17 cellular contexts compared by ENCODE assay signal in the genomic region with DNA sequence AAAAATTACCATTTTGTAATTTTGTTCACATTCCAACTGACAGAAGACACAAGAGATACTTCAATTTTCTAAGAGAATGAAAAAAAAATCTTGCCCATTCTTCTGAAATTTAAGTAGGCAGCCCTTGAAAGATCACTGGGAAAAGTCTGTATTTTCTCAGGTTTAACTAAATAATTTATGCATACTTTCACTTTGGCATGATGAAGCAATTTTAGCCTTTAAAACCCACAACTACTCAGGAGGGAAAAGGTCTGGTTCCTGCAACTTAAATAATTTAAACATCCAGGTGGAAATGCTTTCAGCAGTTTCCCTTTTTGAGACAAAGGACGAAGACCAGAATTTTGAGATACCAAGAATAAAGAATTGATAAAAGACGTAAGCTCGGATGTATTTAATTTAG.
DNase-seq lines count a peak whose midpoint lies in the region; TF ChIP-seq lines count a peak whose summit lies in the region.
"Had no signal": no experiment of that assay in that cellular context is flagged by ENCODE, and none has a peak within 500 bp of the region (broad histone marks: within the 10 kb centered on the region; RNA-seq: fewer than 3 reads in every experiment).

No MANE protein-coding gene starts in this region.

- no peak overlapping the region for H3K27ac ChIP-seq in BLaER1
- H3K27ac ChIP-seq in dorsolateral prefrontal cortex: peak overlapping the region; percentile 69 to 99 (median 97)
- peak overlapping the region; percentile 69 for H3K27ac ChIP-seq in neutrophil
- no peak overlapping the region for H3K27ac ChIP-seq in thyroid gland

- H3K4me1 ChIP-seq in BLaER1: peaks cover 97% of the 10 kb centered on the region
- peaks cover 54 to 65% of the 10 kb centered on the region in 2 experiments for H3K4me1 ChIP-seq in neutrophil (ENCODE audit: control insufficient read depth in 1 of 2, insufficient read depth in 1 of 2, low read depth in 1 of 2, low read length in 1 of 2)
- H3K4me1 ChIP-seq in thyroid gland: no peaks in the 10 kb centered on the region

- H3K4me2 ChIP-seq in BLaER1: peak overlapping the region; percentile 25; the same call in 1 of the 2 replicates

- H3K27me3 ChIP-seq in BLaER1 (no peaks in the 10 kb centered on the region), dorsolateral prefrontal cortex (no peaks in the 10 kb centered on the region), neutrophil (no peaks in the 10 kb centered on the region), thyroid gland (no peaks in the 10 kb centered on the region)
- H3K27me3 ChIP-seq: left lung had no signal

- peaks cover 100% of the 10 kb centered on the region for H4K20me1 ChIP-seq in BLaER1

- DNase-seq in KBM-7: peak; percentile 31
- no peak for DNase-seq in dorsolateral prefrontal cortex
- no peak for DNase-seq in thyroid gland
- DNase-seq in putamen (ENCODE audit: low spot score): no peak
- DNase-seq in pons (ENCODE audit: low spot score): no peak
- no peak for DNase-seq in activated CD4-positive, alpha-beta T cell treated with anti-CD3 and anti-CD28 coated beads, Interleukin-2, amount 50 U/mL, for 1 hour
- DNase-seq: activated naive CD4-positive, alpha-beta T cell treated with anti-CD3 and anti-CD28 coated beads for 36 hours; central memory CD4-positive, alpha-beta T cell; H7; IMR-90; left lung; naive thymus-derived CD4-positive, alpha-beta T cell; NCI-H1048; NCI-H2227 treated with DMSO at 0.1 percent for 48 hours; stimulated activated naive CD4-positive, alpha-beta T cell had no signal

- WGBS in thyroid gland, 2 donors: 85 to 95% methylated on average over 3 of the region's 3 CpGs

- intact Hi-C loops in dorsolateral prefrontal cortex (cut with DNase I) (no loop called here), thyroid gland (cut with DNase I) (no loop called here)

- in situ Hi-C loops in KBM-7 (cut with MboI; ENCODE audit: low pct_unique_long_range_greater_than_20kb, low sequenced_read_pairs): no loop called here

- H3K9me3 ChIP-seq in BLaER1 (no peaks in the 10 kb centered on the region), neutrophil (no peaks in the 10 kb centered on the region), thyroid gland (no peaks in the 10 kb centered on the region)
- H3K9me3 ChIP-seq: left lung had no signal

- H3K9ac ChIP-seq in BLaER1: no peak overlapping the region

- no peak for TF ChIP-seq POLR2A in thyroid gland (IDR thresholded peaks at IDR 0.05)

- H3K4me3 ChIP-seq in BLaER1 (no peak overlapping the region), dorsolateral prefrontal cortex (peak overlapping the region in 34 of 59 donors; percentile 1 to 61 (median 20)), neutrophil (ENCODE audit: low read depth in 1 of 2, low read length in 1 of 2) (no peak overlapping the region), thyroid gland (replicated peaks in 1 of 3) (no peak overlapping the region)
- H3K4me3 ChIP-seq: left lung had no signal

- H3K36me3 ChIP-seq in BLaER1: peaks cover 86% of the 10 kb centered on the region
- H3K36me3 ChIP-seq in neutrophil: no peaks in the 10 kb centered on the region
- no peaks in the 10 kb centered on the region for H3K36me3 ChIP-seq in thyroid gland

- TF ChIP-seq CTCF in dorsolateral prefrontal cortex (IDR thresholded peaks at IDR 0.05 in 54 of 56, conservative IDR thresholded peaks at IDR 0.05 in 2 of 56; ENCODE audit: low read depth in 1 of 56, partially characterized antibody in 56 of 56) (no peak), neutrophil (IDR thresholded peaks at IDR 0.05) (no peak), thyroid gland (IDR thresholded peaks at IDR 0.05) (no peak)

Comparison
In these comparisons a context has a peak if more than half of its experiments do, and no peak if none do; other contexts are left out.
1. H3K27ac ChIP-seq: peak in dorsolateral prefrontal cortex (59 of 59) and neutrophil (single experiment); none in BLaER1 (single experiment) and thyroid gland (0 of 3).
2. H3K4me3 ChIP-seq: peak in dorsolateral prefrontal cortex (34 of 59); none in BLaER1 (single experiment), neutrophil (0 of 2) and thyroid gland (0 of 3).